In the genomic region with DNA sequence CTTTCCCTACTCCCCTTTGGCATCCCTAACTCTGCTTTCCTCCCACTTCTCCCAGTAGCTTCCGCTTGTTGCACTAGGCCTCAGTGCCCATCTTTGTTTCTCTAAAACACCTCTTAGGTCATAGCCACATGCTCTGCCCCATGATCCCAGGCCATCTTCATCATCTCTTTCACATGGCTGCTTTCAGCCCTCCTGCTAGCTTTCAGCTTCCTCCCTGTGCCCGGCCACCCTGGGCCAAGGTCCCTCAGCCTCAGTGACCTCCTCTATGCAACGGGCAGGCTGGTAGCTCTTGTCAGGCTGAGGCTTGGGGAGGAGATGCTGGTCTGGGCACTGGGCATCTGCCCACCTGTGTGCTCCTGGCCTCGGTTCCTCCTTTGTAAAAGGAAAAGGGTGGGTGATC, we compare ENCODE assay signal across 9 cellular contexts. TPM values are rescaled to one million over a fixed set of nuclear protein-coding genes. Genes with fewer than 3 reads are reported as not detected.
A peak's percentile ranks its signal among the peaks of the same experiment; 100 is the strongest.
DNase-seq lines count a peak whose midpoint lies in the region; ATAC-seq, FAIRE-seq and TF ChIP-seq lines count a peak whose summit lies in the region.
"Had no signal": no experiment of that assay in that cellular context is flagged by ENCODE, and none has a peak within 500 bp of the region (broad histone marks: within the 10 kb centered on the region; RNA-seq: fewer than 3 reads in every experiment).

No MANE protein-coding gene starts in this region.

- H3K4me2 ChIP-seq in skeletal muscle satellite cell (ENCODE audit: low read length), result peak overlapping the region; percentile 87

- CTCF ChIA-PET in activated CD4-positive, alpha-beta memory T cell treated with anti-CD3 and anti-CD28 coated beads, Interleukin-2, amount 10 ng/mL, durations not matched to agents 7 days and 5 days (lab: Charles Lee), result interaction anchor here (0.7 to 2.1 kb wide), 4 partner anchors 8 to 60 kb away, joined by 3 to 16 read pairs (median 7); no protein-coding TSS in a partner anchor
- CTCF ChIA-PET in A673 (lab: Charles Lee), result no interaction called here

- peak overlapping the region; percentile 78 for H3K27ac Mint-ChIP-seq in activated CD4-positive, alpha-beta memory T cell treated with anti-CD3 and anti-CD28 coated beads, Interleukin-2, amount 10 ng/mL, durations not matched to agents 7 days and 5 days
- H3K27ac Mint-ChIP-seq in glutamatergic neuron (ENCODE audit: unreplicated experiment), result peak overlapping the region; percentile 22

- H3K27ac ChIP-seq in A673 (ENCODE audit: low read depth, low read length, poor library complexity, severe bottlenecking), result no peak overlapping the region

- no TSS peak for BruUV-seq in A673 (replicated peaks; lab: Mats Ljungman, UMichigan)

- TF ChIP-seq CTCF in glutamatergic neuron (IDR thresholded peaks at IDR 0.05; ENCODE audit: partially characterized antibody, unreplicated experiment) (no peak), A673 (conservative IDR thresholded peaks at IDR 0.05; ENCODE audit: low read depth, low read length) (no peak)

- ATAC-seq in HG03108 (IDR thresholded peaks at IDR 0.05; ENCODE audit: unreplicated experiment) (no peak), HG02852 (IDR thresholded peaks at IDR 0.05; ENCODE audit: unreplicated experiment) (no peak)

- H3K4me3 ChIP-seq in skeletal muscle satellite cell (ENCODE audit: low read length) (peak overlapping the region; percentile 87), A673 (ENCODE audit: low read depth, low read length, poor library complexity, severe bottlenecking) (no peak overlapping the region)

- peak overlapping the region; percentile 94 for H3K9ac ChIP-seq in skeletal muscle satellite cell (ENCODE audit: low read depth, low read length)

- H3K27me3 ChIP-seq in skeletal muscle satellite cell (ENCODE audit: control insufficient read depth, insufficient read depth, low read length) (no peaks in the 10 kb centered on the region), A673 (replicated peaks; ENCODE audit: insufficient read depth, low read depth, low read length, poor library complexity) (no peaks in the 10 kb centered on the region)

- peak; percentile 14 for FAIRE-seq in GM12892 (lab: Jason Lieb, UNC)
- FAIRE-seq: endometrium had no signal

- H3K27me3 Mint-ChIP-seq in activated CD4-positive, alpha-beta memory T cell treated with anti-CD3 and anti-CD28 coated beads, Interleukin-2, amount 10 ng/mL, durations not matched to agents 7 days and 5 days, result no peaks in the 10 kb centered on the region
- H3K27me3 Mint-ChIP-seq in glutamatergic neuron (ENCODE audit: unreplicated experiment), result peaks cover 17% of the 10 kb centered on the region

- TF ChIP-seq POLR2A in GM12892 (IDR thresholded peaks at IDR 0.05; ENCODE audit: low read depth, low read length), result no peak; the same call in 1 of the 2 replicates

- DNase-seq in GM12892 (ENCODE audit: insufficient read length), result no peak
- no peak for DNase-seq in activated CD4-positive, alpha-beta memory T cell treated with anti-CD3 and anti-CD28 coated beads, Interleukin-2, amount 10 ng/mL, durations not matched to agents 7 days and 5 days
- no peak for DNase-seq in glutamatergic neuron
- no peak for DNase-seq in NCI-H1694 treated with DMSO at 0.1 percent for 48 hours (lab: John Stamatoyannopoulos, UW)
- no peak for DNase-seq in A673 (ENCODE audit: low spot score)

- POLR2A ChIA-PET in activated CD4-positive, alpha-beta memory T cell treated with anti-CD3 and anti-CD28 coated beads, Interleukin-2, amount 10 ng/mL, durations not matched to agents 7 days and 5 days (lab: Charles Lee), result interaction anchor here (0.8 to 4.1 kb wide), 10 partner anchors 8 to 461 kb away, joined by 3 to 69 read pairs (median 4); partner anchors contain the start of genes ANKDD1A, PIF1 and RNU5B-1
- POLR2A ChIA-PET in A673 (lab: Charles Lee; ENCODE audit: low non-redundant PET), result no interaction called here

- H3K4me1 ChIP-seq in skeletal muscle satellite cell (ENCODE audit: control insufficient read depth, insufficient read depth, low read length) (peaks cover 42% of the 10 kb centered on the region), A673 (ENCODE audit: insufficient read depth, low read length, poor library complexity, severe bottlenecking) (peaks cover 8% of the 10 kb centered on the region)

- H3K9me3 Mint-ChIP-seq in activated CD4-positive, alpha-beta memory T cell treated with anti-CD3 and anti-CD28 coated beads, Interleukin-2, amount 10 ng/mL, durations not matched to agents 7 days and 5 days, result no peaks in the 10 kb centered on the region
- H3K9me3 Mint-ChIP-seq in glutamatergic neuron (ENCODE audit: unreplicated experiment), result peaks cover 14% of the 10 kb centered on the region

- H3K36me3 ChIP-seq in skeletal muscle satellite cell (ENCODE audit: insufficient read depth, low read length) (peaks cover 16% of the 10 kb centered on the region), A673 (ENCODE audit: insufficient read depth, low read length, poor library complexity, severe bottlenecking) (no peaks in the 10 kb centered on the region)

- H3K4me1 Mint-ChIP-seq in activated CD4-positive, alpha-beta memory T cell treated with anti-CD3 and anti-CD28 coated beads, Interleukin-2, amount 10 ng/mL, durations not matched to agents 7 days and 5 days, result peaks cover 68% of the 10 kb centered on the region
- H3K4me1 Mint-ChIP-seq in glutamatergic neuron (ENCODE audit: low read depth, unreplicated experiment), result peaks cover 25% of the 10 kb centered on the region

- H3K9me3 ChIP-seq in skeletal muscle satellite cell (replicated peaks; ENCODE audit: low read length), result no peaks in the 10 kb centered on the region
- H3K9me3 ChIP-seq in A673 (ENCODE audit: low read depth, low read length, poor library complexity, severe bottlenecking), result no peaks in the 10 kb centered on the region

- H3K4me3 Mint-ChIP-seq in activated CD4-positive, alpha-beta memory T cell treated with anti-CD3 and anti-CD28 coated beads, Interleukin-2, amount 10 ng/mL, durations not matched to agents 7 days and 5 days, result peak overlapping the region; percentile 98
- H3K4me3 Mint-ChIP-seq in glutamatergic neuron (ENCODE audit: unreplicated experiment), result peak overlapping the region; percentile 99

- peaks cover 42% of the 10 kb centered on the region for H3K36me3 Mint-ChIP-seq in activated CD4-positive, alpha-beta memory T cell treated with anti-CD3 and anti-CD28 coated beads, Interleukin-2, amount 10 ng/mL, durations not matched to agents 7 days and 5 days (ENCODE audit: low read depth)
- no peaks in the 10 kb centered on the region for H3K36me3 Mint-ChIP-seq in glutamatergic neuron (ENCODE audit: unreplicated experiment)

- intact Hi-C loops in A673 (cut with micrococcal nuclease; ENCODE audit: unreplicated experiment), result no loop called here

RNA-seq across cellular contexts. Expression of gene PLEKHO2, which starts 2.3 kb away (rescaled TPM):
- 11.8 TPM for polyA plus RNA-seq in GM12892 (2012; ENCODE audit: missing spikeins)
- 10 to 100 TPM; 32.9 to 33.1 TPM for total RNA-seq in activated CD4-positive, alpha-beta memory T cell treated with anti-CD3 and anti-CD28 coated beads, Interleukin-2, amount 10 ng/mL, durations not matched to agents 7 days and 5 days
- total RNA-seq in glutamatergic neuron (ENCODE audit: unreplicated experiment) (18.0 TPM), A673 (2021) (7.7 and 8.9 TPM in 2 replicates)
- total RNA-seq in skeletal muscle satellite cell (2012; rRNA removed), result 21.6 and 22.3 TPM in 2 replicates

RNA-seq across cellular contexts. Expression of gene PIF1, which starts 18.5 kb away (rescaled TPM):
- 25.3 TPM for polyA plus RNA-seq in GM12892 (2012; ENCODE audit: missing spikeins)
- 10 to 100 TPM; 46.1 to 49.1 TPM for total RNA-seq in activated CD4-positive, alpha-beta memory T cell treated with anti-CD3 and anti-CD28 coated beads, Interleukin-2, amount 10 ng/mL, durations not matched to agents 7 days and 5 days
- total RNA-seq in glutamatergic neuron (ENCODE audit: unreplicated experiment), result 8.6 TPM
- total RNA-seq in skeletal muscle satellite cell (2012; rRNA removed), result 8.1 and 9.8 TPM in 2 replicates
- 60.4 and 65.7 TPM in 2 replicates for total RNA-seq in A673 (2021)
